In the genomic region with DNA sequence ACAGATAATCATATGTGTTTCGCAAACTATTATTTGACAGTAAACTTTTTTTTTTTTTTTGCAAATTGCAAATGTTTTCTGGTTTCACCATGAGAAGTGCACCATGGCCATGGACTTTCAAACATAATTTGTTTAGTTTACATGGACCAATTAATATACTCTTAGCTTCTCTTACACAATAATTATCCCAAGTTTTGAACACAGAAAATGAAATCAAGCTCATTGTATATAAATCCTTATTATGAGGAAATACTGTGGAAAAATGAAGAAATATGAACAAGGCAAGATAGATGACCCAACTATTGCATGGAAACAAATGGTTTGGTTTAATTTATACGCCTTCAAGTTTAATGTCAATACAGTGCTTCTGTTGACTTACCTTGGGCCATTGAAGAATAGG, we compare ENCODE assay signal across 21 cellular contexts. TPM values are rescaled to one million over a fixed set of nuclear protein-coding genes. Genes with fewer than 3 reads are reported as not detected.
DNase-seq lines count a peak whose midpoint lies in the region; ATAC-seq, FAIRE-seq and TF ChIP-seq lines count a peak whose summit lies in the region.
"Had no signal": no experiment of that assay in that cellular context is flagged by ENCODE, and none has a peak within 500 bp of the region (broad histone marks: within the 10 kb centered on the region; RNA-seq: fewer than 3 reads in every experiment).

No MANE protein-coding gene starts in this region.

- TF ChIP-seq CTCF in AG04450 (IDR thresholded peaks at IDR 0.05; ENCODE audit: low read depth, low read length): no peak
- TF ChIP-seq CTCF in HFF-Myc (IDR thresholded peaks at IDR 0.05; ENCODE audit: low read depth, low read length, missing control alignments): no peak
- no peak for TF ChIP-seq CTCF in K562 (IDR thresholded peaks at IDR 0.05 in 2 of 3, conservative IDR thresholded peaks at IDR 0.05 in 1 of 3; ENCODE audit: insufficient read depth in 2 of 3, low read depth in 1 of 3, low read length in 3 of 3)
- TF ChIP-seq CTCF in retinal pigment epithelial cell (conservative IDR thresholded peaks at IDR 0.05; ENCODE audit: low read depth, low read length): no peak
- TF ChIP-seq CTCF in upper lobe of left lung (IDR thresholded peaks at IDR 0.05): no peak

- no peaks in the 10 kb centered on the region; the same call in 2 of the 3 replicates for H3K36me3 ChIP-seq in K562 (ENCODE audit: control insufficient read depth, insufficient read depth, low read length)
- H3K36me3 ChIP-seq in upper lobe of left lung: no peaks in the 10 kb centered on the region

- in situ Hi-C loops in K562 (cut with MboI): no loop called here

- CTCF ChIA-PET in AG04450 (lab: Charles Lee) (interaction anchor here (0.9 to 1.1 kb wide), 2 partner anchors 49 to 55 kb away, joined by 3 to 5 read pairs; no protein-coding TSS in a partner anchor), K562 (lab: Yijun Ruan, JAX; ENCODE audit: low intra/inter-chr PET ratio) (no interaction called here)

- no peaks in the 10 kb centered on the region for H3K27me3 ChIP-seq in AG04450 (ENCODE audit: control insufficient read depth, insufficient read depth, low read length)
- no peaks in the 10 kb centered on the region for H3K27me3 ChIP-seq in K562 (ENCODE audit: control insufficient read depth in 2 of 2, insufficient read depth in 2 of 2, low read length in 2 of 2)
- peaks cover 0 to 26% (median 8%) of the 10 kb centered on the region in 4 donors for H3K27me3 ChIP-seq in upper lobe of left lung

- H4K20me1 ChIP-seq in K562 (replicated peaks; ENCODE audit: control insufficient read depth, insufficient read depth, low read length): no peaks in the 10 kb centered on the region

- H3K27ac ChIP-seq in AG04450 (ENCODE audit: low read depth, low read length) (no peak overlapping the region), K562 (ENCODE audit: extremely low read depth, low read depth, low read length) (no peak overlapping the region), upper lobe of left lung (no peak overlapping the region)
- H3K27ac ChIP-seq: RWPE1 had no signal

- 89% methylated on average over 2 of the region's 2 CpGs for WGBS in K562 (ENCODE audit: insufficient coverage, low coverage, missing lambda C conversion rate)
- 87 to 94% methylated on average over 2 of the region's 2 CpGs for WGBS in upper lobe of left lung, 2 donors

- TF ChIP-seq EP300 in K562 (IDR thresholded peaks at IDR 0.05; ENCODE audit: low read length) (no peak), upper lobe of left lung (IDR thresholded peaks at IDR 0.05) (no peak)

- BruUV-seq in K562 (replicated peaks; lab: Mats Ljungman, UMichigan): no TSS peak

- H3K9me1 ChIP-seq in K562 (ENCODE audit: control insufficient read depth, insufficient read depth, low read length): no peaks in the 10 kb centered on the region

- no peak for TF ChIP-seq POLR2A in K562 (conservative IDR thresholded peaks at IDR 0.05)
- no peak for TF ChIP-seq POLR2A in upper lobe of left lung (IDR thresholded peaks at IDR 0.05)

- TF ChIP-seq RAD21 in K562 (CRISPR knock-in tag; conservative IDR thresholded peaks at IDR 0.05 in 1 of 2, IDR thresholded peaks at IDR 0.05 in 1 of 2): no peak

- FAIRE-seq in K562 (lab: Jason Lieb, UNC): peak; percentile 69
- FAIRE-seq: A204.1, GM12878 had no signal

- peaks cover 8 to 23% of the 10 kb centered on the region in 2 experiments; a peak in 4 of 5 replicates for H3K4me1 ChIP-seq in K562 (replicated peaks in 1 of 2; ENCODE audit: control insufficient read depth in 2 of 2, insufficient read depth in 2 of 2, low read length in 2 of 2)
- peaks cover 12 to 19% (median 19%) of the 10 kb centered on the region in 4 donors for H3K4me1 ChIP-seq in upper lobe of left lung
- H3K4me1 ChIP-seq: Caco-2 had no signal

- no peaks in the 10 kb centered on the region for H3K79me2 ChIP-seq in K562 (ENCODE audit: control insufficient read depth, insufficient read depth, low read length)

- H3K9me3 ChIP-seq in AG04450 (ENCODE audit: control insufficient read depth, insufficient read depth, low read length) (peaks cover 8% of the 10 kb centered on the region; the same call in 1 of the 2 replicates), K562 (replicated peaks; ENCODE audit: control insufficient read depth, insufficient read depth, low read depth, low read length) (no peaks in the 10 kb centered on the region), upper lobe of left lung (no peaks in the 10 kb centered on the region)
- H3K9me3 ChIP-seq: Caco-2 had no signal

- no peak overlapping the region for H3K4me2 ChIP-seq in K562 (ENCODE audit: insufficient read depth, low read length)

- POLR2A ChIA-PET in AG04450 (lab: Yijun Ruan, JAX): interaction anchor here (0.7 kb wide), 2 partner anchors 17 to 65 kb away, joined by 4 to 6 read pairs; partner anchors contain the start of gene CFAP299
- POLR2A ChIA-PET in K562 (lab: Yijun Ruan, JAX): interaction anchor here (1.3 kb wide), 1 partner anchor 9 kb away, joined by 4 read pairs; no protein-coding TSS in a partner anchor

- H3K4me3 ChIP-seq in AG04450 (ENCODE audit: low read depth, low read length): peak overlapping the region; percentile 63
- peak overlapping the region; percentile 86 for H3K4me3 ChIP-seq in HFF-Myc (replicated peaks; ENCODE audit: low read depth, low read length)
- no peak overlapping the region for H3K4me3 ChIP-seq in K562
- peak overlapping the region; percentile 95 for H3K4me3 ChIP-seq in retinal pigment epithelial cell (ENCODE audit: low read length)
- H3K4me3 ChIP-seq in upper lobe of left lung: no peak overlapping the region
- H3K4me3 ChIP-seq: GM12878 had no signal

- DNase-seq in AG04450 (ENCODE audit: low read depth, low spot score): no peak
- no peak for DNase-seq in HFF-Myc (ENCODE audit: extremely low read depth, low read depth)
- DNase-seq in K562 (ENCODE audit: extremely low read depth in 1 of 4, low spot score in 3 of 4): no peak
- DNase-seq in retinal pigment epithelial cell (ENCODE audit: low read depth): no peak
- no peak for DNase-seq in upper lobe of left lung
- no peak for DNase-seq in cerebellar nuclear complex (lab: John Stamatoyannopoulos, UW)
- DNase-seq: Caco-2; DMS153; GOT3; NCI-H1092 treated with DMSO at 0.1 percent for 48 hours; NCI-H146; NCI-H2081; NCI-H2171 treated with DMSO at 0.1 percent for 48 hours; NCI-H446 treated with DMSO at 0.1 percent for 48 hours; NK-92 treated with Interleukin-12 subunit alpha and Interleukin-12 subunit beta, amount 100 ng/mL, for 24 hours; OCI-M1 had no signal

- intact Hi-C loops in K562 (cut with micrococcal nuclease): no loop called here

- ATAC-seq in K562: no peak
- no peak for ATAC-seq in upper lobe of left lung (ENCODE audit: low FRiP score in 2 of 2)
- ATAC-seq in GM19035 (IDR thresholded peaks at IDR 0.05; ENCODE audit: unreplicated experiment): no peak
- ATAC-seq: HCT116 had no signal

- no peak overlapping the region for H3K9ac ChIP-seq in K562 (ENCODE audit: insufficient read depth in 1 of 2, low read depth in 2 of 2, low read length in 2 of 2)

- H2AFZ ChIP-seq in K562 (ENCODE audit: low read depth, low read length): no peak overlapping the region

TF ChIP-seq in K562, 482 proteins besides CTCF, POLR2A, EP300 and RAD21:
- TF ChIP-seq SAFB (IDR thresholded peaks at IDR 0.05; ENCODE audit: borderline replicate concordance, low read depth, low read length) (no peak), HDAC6 (IDR thresholded peaks at IDR 0.05; ENCODE audit: low read depth, low read length) (no peak), FOXJ2 (tag; IDR thresholded peaks at IDR 0.05) (no peak), POLR3G (IDR thresholded peaks at IDR 0.05; ENCODE audit: extremely low read depth, insufficient read length, insufficient replicate concordance) (no peak)
TF ChIP-seq in K562: peak in this region for 0.

RNA-seq across cellular contexts. Expression of gene FGF5, which starts 3.9 kb away (rescaled TPM):
- 39.9 and 40.7 TPM in 2 replicates for polyA plus RNA-seq in AG04450 (2011; rRNA removed)
- polyA minus RNA-seq in AG04450 (2011; rRNA and poly(A)+ RNA removed): 80.4 and 132 TPM in 2 replicates
- total RNA-seq in K562 (2011; cell fraction: chromatin; rRNA removed; ENCODE audit: low replicate concordance): 3.0 and 3.2 TPM in 2 replicates
- total RNA-seq in K562 (2011; cell fraction: nucleolus; rRNA removed): 2.0 and 3.2 TPM in 2 replicates
- total RNA-seq in K562 (2011; cell fraction: nucleoplasm; rRNA removed): 3.2 and 6.8 TPM in 2 replicates
- 0.37 and 0.41 TPM in 2 replicates for total RNA-seq in K562 (2014; rRNA removed)
- 1.1 and 1.4 TPM in 2 replicates for total RNA-seq in K562 (2014; rRNA removed; fragmentation: Illumina TruSeq; extraction: Trizol)
- 0.68 and 0.76 TPM in 2 replicates for total RNA-seq in K562 (2015; rRNA removed; fragmentation: Illumina TruSeq; extraction: Trizol)
- total RNA-seq in K562 (2021): 2.0 and 2.7 TPM in 2 replicates
- 2.2 and 2.7 TPM in 2 replicates for polyA plus RNA-seq in K562 (2011; rRNA removed)
- polyA plus RNA-seq in K562 (2011; cell fraction: cytosol; rRNA removed): 1.3 and 3.6 TPM in 2 replicates
- 0.93 and 2.8 TPM in 2 replicates for polyA plus RNA-seq in K562 (2011; cell fraction: nucleus; rRNA removed)
- polyA plus RNA-seq in K562 (2012): 1.2 and 2.4 TPM in 2 replicates
- polyA plus RNA-seq in K562 (2014; fragmentation: Illumina TruSeq; extraction: Trizol): 1.4 TPM in 2 replicates
- under 1 TPM; 0.38 to 0.61 TPM for polyA plus RNA-seq in K562 (2014; fragmentation: Nextera tagmentation; extraction: Ambion mirVana)
- polyA plus RNA-seq in K562 (2014; rRNA removed): 1.1 and 1.2 TPM in 2 replicates
- polyA minus RNA-seq in K562 (2011; rRNA and poly(A)+ RNA removed): 2.2 and 2.5 TPM in 2 replicates
- polyA minus RNA-seq in K562 (2011; cell fraction: cytosol; rRNA and poly(A)+ RNA removed): 1.7 and 4.0 TPM in 2 replicates
- 3.9 and 6.6 TPM in 2 replicates for polyA minus RNA-seq in K562 (2011; cell fraction: nucleus; rRNA and poly(A)+ RNA removed)
- not detected for total RNA-seq in upper lobe of left lung
- total RNA-seq: Caco-2 had no signal

Comparison
In these comparisons a context has a peak if more than half of its experiments do, and no peak if none do; other contexts are left out.
1. H3K4me3 ChIP-seq: peak in AG04450 (single experiment), HFF-Myc (single experiment) and retinal pigment epithelial cell (single experiment); none in K562 (single experiment) and upper lobe of left lung (0 of 4).